Comparison of ENCODE assay signal across 9 cellular contexts in the genomic region with DNA sequence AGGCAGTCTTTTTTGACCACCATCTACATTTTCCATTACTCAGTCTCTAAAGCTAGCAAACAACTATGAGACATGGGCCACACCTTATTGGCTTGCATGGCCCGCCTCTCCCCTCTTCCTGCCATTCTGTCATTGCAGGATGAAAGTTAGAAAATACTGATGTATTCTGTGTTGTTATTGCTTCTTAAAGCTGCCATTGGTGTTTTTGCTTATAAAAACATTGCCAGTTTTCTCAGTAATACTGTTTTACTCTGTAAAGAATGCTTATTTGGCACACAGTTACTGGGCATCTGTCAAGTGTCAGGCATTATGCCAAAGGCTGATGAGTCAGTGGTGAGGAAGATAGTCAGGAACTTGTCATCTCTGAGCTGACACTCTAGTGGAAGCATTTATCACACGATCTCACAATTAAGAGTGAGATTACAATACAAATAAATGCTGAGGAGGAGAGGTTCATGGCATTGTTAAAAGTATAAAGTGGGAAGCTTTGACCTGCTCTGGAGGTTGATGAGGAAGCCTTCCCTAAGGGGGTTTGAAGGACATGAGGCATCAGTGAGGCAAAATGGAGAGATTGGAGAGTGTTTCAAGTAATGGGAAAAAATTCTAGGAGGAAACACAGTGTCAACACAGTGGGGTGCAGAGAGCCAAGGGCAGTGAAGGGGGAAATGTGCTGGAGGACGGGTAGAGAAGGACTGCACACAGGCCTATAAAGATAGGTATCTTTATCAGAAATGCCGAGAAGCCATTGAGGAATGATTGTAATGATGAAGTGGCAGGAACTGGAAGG. TPM values are rescaled to one million over a fixed set of nuclear protein-coding genes. Genes with fewer than 3 reads are reported as not detected.
DNase-seq lines count a peak whose midpoint lies in the region; FAIRE-seq and TF ChIP-seq lines count a peak whose summit lies in the region.
"Had no signal": no experiment of that assay in that cellular context is flagged by ENCODE, and none has a peak within 500 bp of the region (broad histone marks: within the 10 kb centered on the region; RNA-seq: fewer than 3 reads in every experiment).

No MANE protein-coding gene starts in this region.

- H4K8ac ChIP-seq in H9 (replicated peaks; ENCODE audit: insufficient read length, low read depth, low read length) = no peak overlapping the region

- no CpG with 5 or more reads among the region's 4 CpGs for WGBS in H9 (ENCODE audit: extremely low coverage, insufficient read length, low lambda C conversion rate)
- WGBS in stomach, 5 donors = 58 to 73% (median 68%) methylated on average over 4 of the region's 4 CpGs

- H3K27me3 Mint-ChIP-seq in H9 (ENCODE audit: low read depth) = no peaks in the 10 kb centered on the region; the same call in 1 of the 2 replicates

- H3K27me3 ChIP-seq in H9 (ENCODE audit: insufficient read depth, low read length) = no peaks in the 10 kb centered on the region
- no peaks in the 10 kb centered on the region for H3K27me3 ChIP-seq in stomach

- H3K27ac Mint-ChIP-seq in H9 = no peak overlapping the region

- no peaks in the 10 kb centered on the region for H3K36me3 Mint-ChIP-seq in H9 (ENCODE audit: insufficient read depth in 1 of 3, low read depth in 3 of 3)

- H3K4me3 ChIP-seq in astrocyte of the spinal cord (ENCODE audit: low read depth, low read length) (no peak overlapping the region), stomach (no peak overlapping the region), kidney (ENCODE audit: low read length in 2 of 2) (no peak overlapping the region)

- FAIRE-seq in kidney (lab: Jason Lieb, UNC) = no peak

- H2BK20ac ChIP-seq in H9 (ENCODE audit: low read depth, low read length, poor library complexity, severe bottlenecking) = no peak overlapping the region

- no peaks in the 10 kb centered on the region for H3K79me2 ChIP-seq in H9 (ENCODE audit: insufficient read depth, low read length)

- no peak overlapping the region for H3K4ac ChIP-seq in H9 (ENCODE audit: low read depth, low read length)

- H3K56ac ChIP-seq in H9 (ENCODE audit: insufficient read length, low read depth, low read length) = no peak overlapping the region

- H4K20me1 ChIP-seq in H9 (ENCODE audit: control insufficient read depth, insufficient read depth, insufficient read length) = no peaks in the 10 kb centered on the region

- no peaks in the 10 kb centered on the region for H3K79me1 ChIP-seq in H9 (ENCODE audit: insufficient read depth, low read depth, low read length, poor library complexity, severe bottlenecking)

- TF ChIP-seq CTCF in astrocyte of the spinal cord (IDR thresholded peaks at IDR 0.05; ENCODE audit: low read depth, low read length) (no peak), H9 (conservative IDR thresholded peaks at IDR 0.05) (no peak), stomach (IDR thresholded peaks at IDR 0.05) (no peak), kidney (IDR thresholded peaks at IDR 0.05; ENCODE audit: borderline replicate concordance, extremely low read depth, insufficient read depth) (no peak)

- H3K9me3 ChIP-seq in H9 (ENCODE audit: control insufficient read depth, low read depth, low read length) = no peaks in the 10 kb centered on the region
- H3K9me3 ChIP-seq in stomach = no peaks in the 10 kb centered on the region
- H3K9me3 ChIP-seq in kidney (ENCODE audit: control insufficient read depth in 1 of 2, low read length in 2 of 2) = no peaks in the 10 kb centered on the region

- in situ Hi-C loops in astrocyte of the spinal cord (cut with HindIII; ENCODE audit: low sequenced_read_pairs) = no loop called here

- H3K27ac ChIP-seq in H9 (ENCODE audit: insufficient read length, low read depth, low read length) (no peak overlapping the region), stomach (no peak overlapping the region), kidney (ENCODE audit: low read depth in 2 of 2, low read length in 2 of 2) (no peak overlapping the region)

- no peak for TF ChIP-seq POLR2A in stomach (IDR thresholded peaks at IDR 0.05)

- no peak for TF ChIP-seq EP300 in stomach (IDR thresholded peaks at IDR 0.05)

- H3K14ac ChIP-seq in H9 (ENCODE audit: insufficient read depth, low read length) = no peak overlapping the region

- no peak overlapping the region for H2BK120ac ChIP-seq in H9 (ENCODE audit: low read depth, low read length, poor library complexity, severe bottlenecking)

- no peak overlapping the region for H3K18ac ChIP-seq in H9 (ENCODE audit: insufficient read length, low read depth, low read length)

- H3K4me1 ChIP-seq in H9 (ENCODE audit: insufficient read depth, low read length) = no peaks in the 10 kb centered on the region
- no peaks in the 10 kb centered on the region for H3K4me1 ChIP-seq in stomach
- peaks cover 0 to 6% of the 10 kb centered on the region in 2 donors for H3K4me1 ChIP-seq in kidney (ENCODE audit: control insufficient read depth in 1 of 2, insufficient read depth in 1 of 2, low read depth in 1 of 2, low read length in 2 of 2)

- no peak overlapping the region for H2BK5ac ChIP-seq in H9 (ENCODE audit: insufficient read length, low read length)

- no peak overlapping the region for H3K4me3 Mint-ChIP-seq in H9

- H2BK15ac ChIP-seq in H9 (ENCODE audit: low read depth, low read length) = no peak overlapping the region

- DNase-seq in DMS153 treated with DMSO at 0.1 percent for 48 hours (lab: John Stamatoyannopoulos, UW; ENCODE audit: unreplicated experiment) (peak; percentile 17), LoVo (ENCODE audit: low spot score) (peak; percentile 67), astrocyte of the spinal cord (ENCODE audit: low read depth, low spot score) (peak; percentile 42), midbrain (lab: John Stamatoyannopoulos, UW) (peak; percentile 17), H9 (no peak), NCI-H146 (lab: John Stamatoyannopoulos, UW) (no peak), stomach (no peak), kidney (no peak)
- DNase-seq: effector CD8-positive, alpha-beta T cell had no signal

- no peak overlapping the region for H4K91ac ChIP-seq in H9 (ENCODE audit: insufficient read length, low read depth, low read length)

- no peak overlapping the region for H3T11ph ChIP-seq in H9 (ENCODE audit: low read length)

- H2BK12ac ChIP-seq in H9 (ENCODE audit: insufficient read length, low read depth, low read length) = no peak overlapping the region

- intact Hi-C loops in stomach (cut with DNase I; ENCODE audit: low total_unique reads) = no loop called here
- intact Hi-C loops in kidney (cut with DNase I) = no loop called here

- no peak overlapping the region for H3K9ac ChIP-seq in H9 (ENCODE audit: extremely low read depth, insufficient read length, low read length)
- H3K9ac ChIP-seq in kidney (ENCODE audit: low read length in 2 of 2) = no peak overlapping the region

- no peaks in the 10 kb centered on the region for H3K23me2 ChIP-seq in H9 (ENCODE audit: insufficient read length, low read depth, low read length, poor library complexity, severe bottlenecking)

- no peaks in the 10 kb centered on the region for H3K4me1 Mint-ChIP-seq in H9

- H3K23ac ChIP-seq in H9 (ENCODE audit: insufficient read length, low read depth, low read length) = no peak overlapping the region

- H2AK5ac ChIP-seq in H9 (ENCODE audit: insufficient read length, low read length) = no peak overlapping the region

- H2AFZ ChIP-seq in H9 (ENCODE audit: low read length) = no peak overlapping the region

- H3K36me3 ChIP-seq in stomach (no peaks in the 10 kb centered on the region), kidney (ENCODE audit: control insufficient read depth in 1 of 2, insufficient read depth in 2 of 2, low read length in 2 of 2) (no peaks in the 10 kb centered on the region)

- no peak overlapping the region for H3K4me2 ChIP-seq in H9 (ENCODE audit: insufficient read depth, insufficient read length, low read length)

- H3K9me3 Mint-ChIP-seq in H9 = no peaks in the 10 kb centered on the region

- H4K5ac ChIP-seq in H9 (ENCODE audit: insufficient read length, low read depth, low read length) = no peak overlapping the region

RNA-seq across cellular contexts. Expression of a gene that starts 14.7 kb away (rescaled TPM):
- total RNA-seq in H9 (2021) = 0.26 and 0.42 TPM in 2 replicates
- total RNA-seq in stomach = under 1 TPM in 1 of 5 donors, not detected in 4; 0.55 TPM
- polyA plus RNA-seq in stomach = under 1 TPM in 2 of 3 donors, not detected in 1; 0.15 to 0.19 TPM
- 1.7 TPM for total RNA-seq in kidney
- polyA plus RNA-seq in kidney (ENCODE audit: insufficient read depth, low read depth, low replicate concordance) = 1.4 TPM

RNA-seq across cellular contexts. Expression of a gene that starts 41.5 kb away (rescaled TPM):
- total RNA-seq in H9 (2021) (78.7 and 86.6 TPM in 2 replicates), stomach (10 to 100 TPM in 2 of 5 donors, 1 to 10 TPM in 3; 2.9 to 11.2 (median 5.5) TPM), kidney (22.9 TPM)
- polyA plus RNA-seq in stomach (10 to 100 TPM; 20.9 to 30.1 (median 25.6) TPM), kidney (ENCODE audit: insufficient read depth, low read depth, low replicate concordance) (81.5 TPM)

Comparison
In these comparisons a context has a peak if more than half of its experiments do, and no peak if none do; other contexts are left out.
1. DNase-seq: peak in DMS153 treated with DMSO at 0.1 percent for 48 hours (single experiment), LoVo (single experiment), astrocyte of the spinal cord (single experiment) and midbrain (single experiment); none in H9 (single experiment), NCI-H146 (single experiment), stomach (single experiment) and kidney (single experiment).